In the genomic region with DNA sequence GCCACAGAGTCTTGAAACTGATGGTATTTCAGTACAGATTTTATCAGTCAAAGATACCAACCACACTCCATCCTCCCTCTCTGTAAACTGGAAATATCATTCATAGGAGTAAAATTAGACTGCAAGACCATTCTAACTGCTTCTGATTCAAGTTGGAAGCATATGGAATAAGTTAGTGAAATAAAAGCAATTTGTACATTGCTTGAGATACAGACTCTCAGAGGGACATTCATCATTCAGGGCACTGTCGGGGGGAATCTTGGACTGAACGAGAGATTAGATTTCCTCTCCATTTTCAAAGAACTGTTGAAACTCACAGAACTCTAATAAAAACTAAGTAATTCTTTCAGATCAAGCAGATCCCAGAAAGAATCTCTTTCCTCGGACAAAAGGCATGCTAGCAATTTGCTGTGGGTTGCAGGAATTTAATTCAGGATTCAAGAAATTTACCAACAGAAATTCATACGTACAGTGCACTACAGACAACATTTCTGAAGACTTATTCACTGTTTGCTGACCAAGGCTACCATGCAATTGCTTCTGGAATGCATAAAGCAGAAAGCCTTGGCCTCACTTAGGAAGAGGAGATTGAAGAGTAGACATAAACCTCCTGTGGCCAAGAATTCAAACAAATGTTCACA, we compare ENCODE assay signal across 17 cellular contexts. TPM values are rescaled to one million over a fixed set of nuclear protein-coding genes. Genes with fewer than 3 reads are reported as not detected.
A peak's percentile ranks its signal among the peaks of the same experiment; 100 is the strongest.
DNase-seq lines count a peak whose midpoint lies in the region; ATAC-seq and TF ChIP-seq lines count a peak whose summit lies in the region.
"Had no signal": no experiment of that assay in that cellular context is flagged by ENCODE, and none has a peak within 500 bp of the region (broad histone marks: within the 10 kb centered on the region; RNA-seq: fewer than 3 reads in every experiment).

No MANE protein-coding gene starts in this region.

- TF ChIP-seq CTCF in fibroblast of villous mesenchyme (IDR thresholded peaks at IDR 0.05; ENCODE audit: insufficient read depth, low read depth, low read length): no peak

- H3K27ac Mint-ChIP-seq in naive thymus-derived CD8-positive, alpha-beta T cell: no peak overlapping the region
- H3K27ac Mint-ChIP-seq: naive thymus-derived CD4-positive, alpha-beta T cell had no signal

- H3K4me3 ChIP-seq in fibroblast of villous mesenchyme (ENCODE audit: low read depth, low read length) (no peak overlapping the region), skeletal muscle cell (ENCODE audit: low read depth, low read length) (no peak overlapping the region)
- H3K4me3 ChIP-seq: esophagus muscularis mucosa had no signal

- H3K4me1 Mint-ChIP-seq in naive thymus-derived CD8-positive, alpha-beta T cell: no peaks in the 10 kb centered on the region

- no peaks in the 10 kb centered on the region for H3K9me3 Mint-ChIP-seq in naive thymus-derived CD8-positive, alpha-beta T cell
- H3K9me3 Mint-ChIP-seq: naive thymus-derived CD4-positive, alpha-beta T cell had no signal

- DNase-seq in GM04503 (ENCODE audit: low read depth): peak; percentile 95
- DNase-seq in fibroblast of villous mesenchyme (ENCODE audit: low read depth): peak; percentile 77
- DNase-seq in skeletal muscle cell (ENCODE audit: low read depth): peak; percentile 69
- no peak for DNase-seq in HPDE6-E6E7 (ENCODE audit: extremely low spot score)
- no peak for DNase-seq in naive thymus-derived CD8-positive, alpha-beta T cell
- no peak for DNase-seq in NCI-H524 treated with DMSO at 0.1 percent for 48 hours (lab: John Stamatoyannopoulos, UW)
- DNase-seq: activated CD8-positive, alpha-beta memory T cell treated with anti-CD3 and anti-CD28 coated beads for 24 hours; activated naive CD4-positive, alpha-beta T cell; islet precursor cell; naive thymus-derived CD4-positive, alpha-beta T cell; NCI-H1436 treated with DMSO at 0.1 percent for 48 hours; NCI-H748 treated with DMSO at 0.1 percent for 48 hours; Right ventricle myocardium superior; substantia nigra had no signal

- H3K36me3 Mint-ChIP-seq in naive thymus-derived CD8-positive, alpha-beta T cell: no peaks in the 10 kb centered on the region
- H3K36me3 Mint-ChIP-seq: naive thymus-derived CD4-positive, alpha-beta T cell had no signal

- H3K27me3 Mint-ChIP-seq in naive thymus-derived CD8-positive, alpha-beta T cell: peaks cover 12 to 25% (median 23%) of the 10 kb centered on the region in 5 donors

- ATAC-seq in SK-N-SH treated with all-trans-retinoic acid at 6 μM for 48 hours (peak; percentile 92), GM19023 (IDR thresholded peaks at IDR 0.05; ENCODE audit: unreplicated experiment) (no peak)
- ATAC-seq in naive thymus-derived CD8-positive, alpha-beta T cell: no peak
- ATAC-seq: naive thymus-derived CD4-positive, alpha-beta T cell had no signal

- H3K4me3 Mint-ChIP-seq in naive thymus-derived CD8-positive, alpha-beta T cell: no peak overlapping the region
- H3K4me3 Mint-ChIP-seq: naive thymus-derived CD4-positive, alpha-beta T cell had no signal

- POLR2A ChIA-PET in naive thymus-derived CD8-positive, alpha-beta T cell (lab: Charles Lee): no interaction called here

TF ChIP-seq in SK-N-SH treated with all-trans-retinoic acid at 6 μM for 48 hours, 23 proteins besides CTCF, POLR2A, EP300 and RAD21:
- peak; percentile 46; the same call in 1 of the 2 replicates for TF ChIP-seq CREB5 (CRISPR knock-in tag; IDR thresholded peaks at IDR 0.05; ENCODE audit: low read depth)
- no peak for TF ChIP-seq ZNF70 (CRISPR knock-in tag; IDR thresholded peaks at IDR 0.05)
- TF ChIP-seq, protein P1, sequence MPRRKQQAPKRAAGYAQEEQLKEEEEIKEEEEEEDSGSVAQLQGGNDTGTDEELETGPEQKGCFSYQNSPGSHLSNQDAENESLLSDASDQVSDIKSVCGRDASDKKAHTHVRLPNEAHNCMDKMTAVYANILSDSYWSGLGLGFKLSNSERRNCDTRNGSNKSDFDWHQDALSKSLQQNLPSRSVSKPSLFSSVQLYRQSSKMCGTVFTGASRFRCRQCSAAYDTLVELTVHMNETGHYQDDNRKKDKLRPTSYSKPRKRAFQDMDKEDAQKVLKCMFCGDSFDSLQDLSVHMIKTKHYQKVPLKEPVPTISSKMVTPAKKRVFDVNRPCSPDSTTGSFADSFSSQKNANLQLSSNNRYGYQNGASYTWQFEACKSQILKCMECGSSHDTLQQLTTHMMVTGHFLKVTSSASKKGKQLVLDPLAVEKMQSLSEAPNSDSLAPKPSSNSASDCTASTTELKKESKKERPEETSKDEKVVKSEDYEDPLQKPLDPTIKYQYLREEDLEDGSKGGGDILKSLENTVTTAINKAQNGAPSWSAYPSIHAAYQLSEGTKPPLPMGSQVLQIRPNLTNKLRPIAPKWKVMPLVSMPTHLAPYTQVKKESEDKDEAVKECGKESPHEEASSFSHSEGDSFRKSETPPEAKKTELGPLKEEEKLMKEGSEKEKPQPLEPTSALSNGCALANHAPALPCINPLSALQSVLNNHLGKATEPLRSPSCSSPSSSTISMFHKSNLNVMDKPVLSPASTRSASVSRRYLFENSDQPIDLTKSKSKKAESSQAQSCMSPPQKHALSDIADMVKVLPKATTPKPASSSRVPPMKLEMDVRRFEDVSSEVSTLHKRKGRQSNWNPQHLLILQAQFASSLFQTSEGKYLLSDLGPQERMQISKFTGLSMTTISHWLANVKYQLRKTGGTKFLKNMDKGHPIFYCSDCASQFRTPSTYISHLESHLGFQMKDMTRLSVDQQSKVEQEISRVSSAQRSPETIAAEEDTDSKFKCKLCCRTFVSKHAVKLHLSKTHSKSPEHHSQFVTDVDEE (CRISPR knock-in tag; IDR thresholded peaks at IDR 0.05): 0 out of 2 replicates have a peak, but pooled peaks have one; percentile 13
- TF ChIP-seq TCF4 (CRISPR knock-in tag; IDR thresholded peaks at IDR 0.05; ENCODE audit: borderline replicate concordance): peak; percentile 65; the same call in 1 of the 2 replicates
- no peak; the same call in 1 of the 2 replicates for TF ChIP-seq TOX (CRISPR knock-in tag; IDR thresholded peaks at IDR 0.05; ENCODE audit: borderline replicate concordance)
- TF ChIP-seq POU6F1 (CRISPR knock-in tag; IDR thresholded peaks at IDR 0.05; ENCODE audit: borderline replicate concordance, low read depth): 0 out of 2 replicates have a peak, but pooled peaks have one; percentile 45
- no peak for TF ChIP-seq OSR1 (CRISPR knock-in tag; IDR thresholded peaks at IDR 0.05)
- TF ChIP-seq ESRRG (CRISPR knock-in tag; IDR thresholded peaks at IDR 0.05): no peak
- TF ChIP-seq ISL1 (CRISPR knock-in tag; IDR thresholded peaks at IDR 0.05): peak; percentile 91
- TF ChIP-seq, protein P2, sequence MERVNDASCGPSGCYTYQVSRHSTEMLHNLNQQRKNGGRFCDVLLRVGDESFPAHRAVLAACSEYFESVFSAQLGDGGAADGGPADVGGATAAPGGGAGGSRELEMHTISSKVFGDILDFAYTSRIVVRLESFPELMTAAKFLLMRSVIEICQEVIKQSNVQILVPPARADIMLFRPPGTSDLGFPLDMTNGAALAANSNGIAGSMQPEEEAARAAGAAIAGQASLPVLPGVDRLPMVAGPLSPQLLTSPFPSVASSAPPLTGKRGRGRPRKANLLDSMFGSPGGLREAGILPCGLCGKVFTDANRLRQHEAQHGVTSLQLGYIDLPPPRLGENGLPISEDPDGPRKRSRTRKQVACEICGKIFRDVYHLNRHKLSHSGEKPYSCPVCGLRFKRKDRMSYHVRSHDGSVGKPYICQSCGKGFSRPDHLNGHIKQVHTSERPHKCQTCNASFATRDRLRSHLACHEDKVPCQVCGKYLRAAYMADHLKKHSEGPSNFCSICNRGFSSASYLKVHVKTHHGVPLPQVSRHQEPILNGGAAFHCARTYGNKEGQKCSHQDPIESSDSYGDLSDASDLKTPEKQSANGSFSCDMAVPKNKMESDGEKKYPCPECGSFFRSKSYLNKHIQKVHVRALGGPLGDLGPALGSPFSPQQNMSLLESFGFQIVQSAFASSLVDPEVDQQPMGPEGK (CRISPR knock-in tag; IDR thresholded peaks at IDR 0.05; ENCODE audit: borderline replicate concordance): peak; percentile 44; the same call in 1 of the 2 replicates
- TF ChIP-seq ZC3H10 (CRISPR knock-in tag; IDR thresholded peaks at IDR 0.05): no peak
- no peak for TF ChIP-seq CSDC2 (CRISPR knock-in tag; IDR thresholded peaks at IDR 0.05)
- TF ChIP-seq SNAI2 (CRISPR knock-in tag; IDR thresholded peaks at IDR 0.05): no peak

RNA-seq across cellular contexts. Expression of gene PAMR1, which starts 34.1 kb away (rescaled TPM):
- 416 and 493 TPM in 2 replicates for total RNA-seq in fibroblast of villous mesenchyme
- total RNA-seq in naive thymus-derived CD8-positive, alpha-beta T cell: not detected
- not detected for polyA plus RNA-seq in naive thymus-derived CD8-positive, alpha-beta T cell
- total RNA-seq: naive thymus-derived CD4-positive, alpha-beta T cell had no signal
- polyA plus RNA-seq: naive thymus-derived CD4-positive, alpha-beta T cell had no signal

Comparison
In these comparisons a context has a peak if more than half of its experiments do, and no peak if none do; other contexts are left out.
1. DNase-seq: peak in GM04503 (single experiment), fibroblast of villous mesenchyme (single experiment) and skeletal muscle cell (single experiment); none in HPDE6-E6E7 (single experiment), naive thymus-derived CD8-positive, alpha-beta T cell (0 of 10) and NCI-H524 treated with DMSO at 0.1 percent for 48 hours (single experiment).
2. RNA of gene PAMR1, which starts 34.1 kb away (total RNA-seq): 416 to 493 TPM in fibroblast of villous mesenchyme; not detected in naive thymus-derived CD8-positive, alpha-beta T cell; every median in the first group is over 100 times any median in the second.